7 cellular contexts compared by ENCODE assay signal in the genomic region with DNA sequence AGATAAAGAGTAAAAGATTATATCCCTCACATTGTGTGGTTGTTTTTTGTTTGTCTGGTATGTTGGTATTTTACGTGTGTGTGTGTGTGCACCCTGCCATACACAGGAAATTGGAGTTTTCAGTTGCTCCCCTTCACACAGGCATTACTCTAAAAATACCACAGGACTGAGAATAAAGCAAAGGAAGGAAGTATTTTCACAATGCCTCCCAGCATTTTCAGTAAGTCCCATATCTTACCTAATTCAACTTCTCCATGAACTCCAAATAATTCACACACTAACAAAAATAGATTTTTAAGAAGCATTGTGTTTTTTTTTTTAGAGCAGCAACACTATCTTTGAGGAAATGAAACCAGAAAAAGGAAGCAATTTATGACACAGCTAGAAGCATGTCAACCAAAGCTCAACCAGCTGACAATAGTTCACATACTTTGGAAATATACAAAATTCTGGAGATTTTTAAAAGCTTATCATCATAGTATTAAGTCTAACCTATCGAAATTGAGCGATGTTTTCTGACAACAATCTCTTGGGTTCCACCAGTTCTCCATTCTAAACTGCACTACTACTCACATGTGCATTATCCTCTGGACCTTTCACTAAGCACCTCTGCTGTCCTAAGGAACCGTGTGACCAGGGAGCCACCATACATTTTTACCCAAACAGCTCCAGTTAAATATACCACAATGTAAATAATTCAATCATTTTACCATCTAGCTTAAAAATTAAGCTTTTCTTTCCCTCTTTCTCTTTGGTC. TPM values are rescaled to one million over a fixed set of nuclear protein-coding genes. Genes with fewer than 3 reads are reported as not detected.
DNase-seq lines count a peak whose midpoint lies in the region; ATAC-seq and TF ChIP-seq lines count a peak whose summit lies in the region.

No MANE protein-coding gene starts in this region.

- TF ChIP-seq POLR2A in Peyer's patch (IDR thresholded peaks at IDR 0.05) (no peak), erythroblast (IDR thresholded peaks at IDR 0.05; ENCODE audit: low read length) (no peak)

- peak overlapping the region in 2 of 3 donors; percentile 17 to 70 for H3K9ac ChIP-seq in skeletal muscle tissue (ENCODE audit: low read depth in 1 of 3, low read length in 3 of 3)

- peak overlapping the region; percentile 1 to 91 (median 20) for H3K4me3 ChIP-seq in Peyer's patch
- peak overlapping the region; percentile 30 to 63 (median 37) for H3K4me3 ChIP-seq in skeletal muscle tissue (ENCODE audit: low read length in 3 of 3)

- H3K9me3 ChIP-seq in Peyer's patch (no peaks in the 10 kb centered on the region), skeletal muscle tissue (ENCODE audit: control insufficient read depth in 3 of 3, low read length in 3 of 3) (no peaks in the 10 kb centered on the region)

- H3K27me3 ChIP-seq in Peyer's patch (no peaks in the 10 kb centered on the region), skeletal muscle tissue (ENCODE audit: control insufficient read depth in 3 of 3, insufficient read depth in 3 of 3, low read length in 3 of 3) (no peaks in the 10 kb centered on the region)

- DNase-seq in Peyer's patch (no peak), erythroblast (lab: John Stamatoyannopoulos, UW) (peak; percentile 18 to 28), NCI-H1105 (lab: John Stamatoyannopoulos, UW) (no peak), NCI-H345 treated with DMSO at 0.1 percent for 48 hours (lab: John Stamatoyannopoulos, UW; ENCODE audit: unreplicated experiment) (no peak)

- ATAC-seq in GM18520 (IDR thresholded peaks at IDR 0.05; ENCODE audit: unreplicated experiment) (peak; percentile 23), HG02798 (IDR thresholded peaks at IDR 0.05; ENCODE audit: poor library complexity, unreplicated experiment) (peak; percentile 25)

- no peak for TF ChIP-seq CTCF in Peyer's patch (IDR thresholded peaks at IDR 0.05)

- peaks cover 0 to 36% (median 11%) of the 10 kb centered on the region in 4 donors for H3K4me1 ChIP-seq in Peyer's patch
- H3K4me1 ChIP-seq in skeletal muscle tissue (ENCODE audit: control insufficient read depth in 3 of 3, insufficient read depth in 3 of 3, low read length in 3 of 3) = peaks cover 23 to 31% (median 29%) of the 10 kb centered on the region in 3 donors

- H3K36me3 ChIP-seq in Peyer's patch (no peaks in the 10 kb centered on the region), skeletal muscle tissue (ENCODE audit: control insufficient read depth in 3 of 3, insufficient read depth in 3 of 3, low read length in 3 of 3) (no peaks in the 10 kb centered on the region)

- H3K27ac ChIP-seq in Peyer's patch = peak overlapping the region; percentile 38 to 99 (median 97)
- peak overlapping the region; percentile 97 for H3K27ac ChIP-seq in skeletal muscle tissue (ENCODE audit: low read depth, low read length)

RNA-seq across cellular contexts. Expression of gene UBE2J1, which starts 2.1 kb away (rescaled TPM):
- total RNA-seq in Peyer's patch (10 to 100 TPM; 35.0 to 57.8 (median 44.7) TPM), skeletal muscle tissue (28.2 TPM)

RNA-seq across cellular contexts. Expression of gene GABRR2, which starts 35.4 kb away (rescaled TPM):
- total RNA-seq in Peyer's patch (1 to 10 TPM in 3 of 4 donors, under 1 TPM in 1; 0.70 to 6.6 (median 2.1) TPM), skeletal muscle tissue (not detected)

Comparison
In these comparisons a context has a peak if more than half of its experiments do, and no peak if none do; other contexts are left out.
1. DNase-seq: peak in erythroblast (2 of 2); none in Peyer's patch (0 of 3), NCI-H1105 (single experiment) and NCI-H345 treated with DMSO at 0.1 percent for 48 hours (single experiment).